Comparison of ENCODE assay signal across 8 cellular contexts in genomic region chr17:57622886-57623433, GRCh38.
A peak's percentile ranks its signal among the peaks of the same experiment; 100 is the strongest.
DNase-seq lines count a peak whose midpoint lies in the region; ATAC-seq, FAIRE-seq and TF ChIP-seq lines count a peak whose summit lies in the region.

No MANE protein-coding gene starts in this region.

- 6% methylated on average over 11 of the region's 12 CpGs; no CpG with 5 or more reads in 1 of the 2 experiments for WGBS in IMR-90 (ENCODE audit: extremely low coverage in 2 of 2, insufficient read length in 1 of 2), 2 experiments

- peak overlapping the region; percentile 80 for H2AFZ ChIP-seq in IMR-90 (replicated peaks; ENCODE audit: low read length, poor library complexity)

- TF ChIP-seq POLR2A in GM12891 (IDR thresholded peaks at IDR 0.05; ENCODE audit: low read depth, low read length) = 0 out of 2 replicates have a peak, but pooled peaks have one; percentile 25
- TF ChIP-seq POLR2A in IMR-90 (IDR thresholded peaks at IDR 0.05; ENCODE audit: low read depth, low read length) = no peak

- H4K5ac ChIP-seq in IMR-90 (ENCODE audit: low read depth, low read length) = no peak overlapping the region

- H3K4ac ChIP-seq in IMR-90 (ENCODE audit: low read depth, low read length) = peak overlapping the region; percentile 38

- H4K91ac ChIP-seq in IMR-90 (ENCODE audit: insufficient read depth, low read depth, low read length) = peak overlapping the region; percentile 67

- no peak for TF ChIP-seq CTCF in IMR-90 (conservative IDR thresholded peaks at IDR 0.05; ENCODE audit: low read depth, low read length)

- H3K27me3 ChIP-seq in IMR-90 (ENCODE audit: control insufficient read depth, insufficient read depth, low read length) (no peaks in the 10 kb centered on the region), adipocyte (replicated peaks; ENCODE audit: control insufficient read depth, insufficient read depth, low read length) (no peaks in the 10 kb centered on the region)

- H3K9me3 ChIP-seq in IMR-90 (ENCODE audit: control insufficient read depth, insufficient read depth, low read length) (no peaks in the 10 kb centered on the region), adipocyte (ENCODE audit: control insufficient read depth, low read length) (no peaks in the 10 kb centered on the region)

- H3K14ac ChIP-seq in IMR-90 (replicated peaks; ENCODE audit: low read depth, low read length) = peak overlapping the region; percentile 10

- peak overlapping the region; percentile 26; the same call in 1 of the 2 replicates for H2AK5ac ChIP-seq in IMR-90 (ENCODE audit: low read depth, low read length)

- peak; percentile 79 for ATAC-seq in GM21529 (IDR thresholded peaks at IDR 0.05; ENCODE audit: unreplicated experiment)
- ATAC-seq in IMR-90 (ENCODE audit: low read depth) = peak; percentile 91

- H3K9ac ChIP-seq in IMR-90 (ENCODE audit: low read depth, low read length) (peak overlapping the region; percentile 5; the same call in 1 of the 2 replicates), adipocyte (ENCODE audit: low read length) (no peak overlapping the region)

- dilution Hi-C loops in IMR-90 (cut with HindIII; ENCODE audit: low sequenced_read_pairs, unreplicated experiment) = no loop called here

- peaks cover 34% of the 10 kb centered on the region; the same call in 1 of the 2 replicates for H3K9me1 ChIP-seq in IMR-90 (ENCODE audit: insufficient read depth, low read length)

- CTCF ChIA-PET in IMR-90 (lab: Yijun Ruan, JAX) = interaction anchor here (0.5 to 1.6 kb wide), 7 partner anchors 9 to 574 kb away, joined by 3 to 8 read pairs (median 3); no protein-coding TSS in a partner anchor

- H3K18ac ChIP-seq in IMR-90 (ENCODE audit: low read depth, low read length) = no peak overlapping the region; the same call in 1 of the 2 replicates

- peak overlapping the region; percentile 65 for H2BK20ac ChIP-seq in IMR-90 (ENCODE audit: low read depth, low read length)

- FAIRE-seq in GM12891 (lab: Jason Lieb, UNC) = peak; percentile 83

- in situ Hi-C loops in IMR-90 (cut with MboI; ENCODE audit: low sequenced_read_pairs) = no loop called here

- H2BK5ac ChIP-seq in IMR-90 (ENCODE audit: low read depth, low read length, poor library complexity, severe bottlenecking) = peak overlapping the region; percentile 32

- no peak overlapping the region for H2BK15ac ChIP-seq in IMR-90 (ENCODE audit: low read depth, low read length)

- POLR2A ChIA-PET in IMR-90 (lab: Charles Lee; ENCODE audit: unreplicated experiment) = interaction anchor here (0.5 to 0.6 kb wide), 2 partner anchors 135 to 218 kb away, joined by 3 read pairs; no protein-coding TSS in a partner anchor

- peak overlapping the region; percentile 14 for H3K4me2 ChIP-seq in IMR-90 (ENCODE audit: low read depth, low read length)

- peaks cover 0 to 4% of the 10 kb centered on the region in 2 experiments; a peak in 1 of 4 replicates for H3K79me1 ChIP-seq in IMR-90 (ENCODE audit: low read depth in 1 of 2, low read length in 2 of 2)

- H4K20me1 ChIP-seq in IMR-90 (ENCODE audit: insufficient read depth, low read length) = no peaks in the 10 kb centered on the region

- peak overlapping the region; percentile 69 for H2BK120ac ChIP-seq in IMR-90 (ENCODE audit: low read depth, low read length)

- H3K23ac ChIP-seq in IMR-90 (ENCODE audit: low read depth, low read length) = peak overlapping the region; percentile 39

- H3K36me3 ChIP-seq in IMR-90 (ENCODE audit: control insufficient read depth, insufficient read depth, low read length) (0 out of 2 replicates have a peak, but pooled peaks cover 2% of the 10 kb centered on the region), adipocyte (ENCODE audit: control insufficient read depth, insufficient read depth, low read length, severe bottlenecking) (no peaks in the 10 kb centered on the region)

- peaks cover 18% of the 10 kb centered on the region for H3K4me1 ChIP-seq in IMR-90 (ENCODE audit: control insufficient read depth, insufficient read depth, low read length)
- H3K4me1 ChIP-seq in adipocyte (ENCODE audit: control insufficient read depth, insufficient read depth, low read length) = peaks cover 4% of the 10 kb centered on the region

- H3K56ac ChIP-seq in IMR-90 (ENCODE audit: extremely low read depth, insufficient read depth, low read length) = peak overlapping the region; percentile 44; the same call in 1 of the 2 replicates

- H3K4me3 ChIP-seq in IMR-90 (ENCODE audit: insufficient read depth, low read depth, low read length) (no peak overlapping the region), adipocyte (ENCODE audit: low read length) (no peak overlapping the region)

- TF ChIP-seq RAD21 in IMR-90 (IDR thresholded peaks at IDR 0.05; ENCODE audit: low read length) = no peak

- H3K27ac ChIP-seq in IMR-90 (ENCODE audit: insufficient read depth, low read length) = peak overlapping the region; percentile 2; the same call in 1 of the 2 replicates

- no peak for DNase-seq in GM12891 (ENCODE audit: insufficient read length, low spot score)
- DNase-seq in IMR-90 = peak; percentile 85
- DNase-seq in adipocyte (ENCODE audit: low read depth) = peak; percentile 75
- peak; percentile 42 to 77 for DNase-seq in lung microvascular endothelial cell (ENCODE audit: low read depth in 2 of 2)
- no peak for DNase-seq in NCI-H1694 treated with DMSO at 0.1 percent for 48 hours (lab: John Stamatoyannopoulos, UW)
- DNase-seq in ecto neural progenitor cell (ENCODE audit: low spot score) = no peak
- no peak for DNase-seq in retina

- no TSS peak for BruUV-seq in IMR-90 (replicated peaks; lab: Mats Ljungman, UMichigan)

- H2AK9ac ChIP-seq in IMR-90 (replicated peaks; ENCODE audit: low read depth, low read length, poor library complexity) = no peak overlapping the region

- peak overlapping the region; percentile 31 to 47; a peak in 3 of 4 replicates for H4K8ac ChIP-seq in IMR-90 (ENCODE audit: low read depth in 2 of 2, low read length in 2 of 2)

- intact Hi-C loops in IMR-90 (cut with micrococcal nuclease) = loop anchor here (5.0 kb wide), 1 partner anchor 39 kb away; no protein-coding TSS in a partner anchor

TF ChIP-seq in GM12891, 5 proteins besides CTCF, POLR2A, EP300 and RAD21:
- peak; percentile 63; the same call in 1 of the 2 replicates for TF ChIP-seq POU2F2 (IDR thresholded peaks at IDR 0.05; ENCODE audit: low read depth, low read length)
- no peak for TF ChIP-seq PAX5 (IDR thresholded peaks at IDR 0.05; ENCODE audit: insufficient read depth, low read length, severe bottlenecking)
- peak; percentile 99 for TF ChIP-seq SPI1 (IDR thresholded peaks at IDR 0.05; ENCODE audit: low read depth, low read length)
- no peak for TF ChIP-seq POLR2AphosphoS5 (IDR thresholded peaks at IDR 0.05; ENCODE audit: low read depth, low read length)
- no peak for TF ChIP-seq TAF1 (IDR thresholded peaks at IDR 0.05; ENCODE audit: low read depth, low read length)

TF ChIP-seq in IMR-90, 13 proteins besides CTCF, POLR2A, EP300 and RAD21:
- TF ChIP-seq SMC3 (IDR thresholded peaks at IDR 0.05; ENCODE audit: low read depth, low read length) = 0 out of 2 replicates have a peak, but pooled peaks have one; percentile 12
- peak; percentile 13 for TF ChIP-seq RCOR1 (IDR thresholded peaks at IDR 0.05; ENCODE audit: insufficient replicate concordance, low read length)
- TF ChIP-seq CHD1 (IDR thresholded peaks at IDR 0.05; ENCODE audit: low read depth, low read length) = no peak; the same call in 1 of the 2 replicates
- TF ChIP-seq MAFK (IDR thresholded peaks at IDR 0.05; ENCODE audit: low read depth, low read length) = no peak
- TF ChIP-seq NFE2L2 (IDR thresholded peaks at IDR 0.05; ENCODE audit: low read depth, low read length) = peak; percentile 38; the same call in 1 of the 2 replicates
- 0 out of 2 replicates have a peak, but pooled peaks have one; percentile 39 for TF ChIP-seq MAZ (IDR thresholded peaks at IDR 0.05; ENCODE audit: borderline replicate concordance, low read depth, low read length)
- TF ChIP-seq USF2 (IDR thresholded peaks at IDR 0.05; ENCODE audit: low read depth, low read length) = no peak
- TF ChIP-seq ELK1 (IDR thresholded peaks at IDR 0.05; ENCODE audit: borderline replicate concordance, low read depth, low read length) = no peak
- TF ChIP-seq CEBPB (IDR thresholded peaks at IDR 0.05; ENCODE audit: low read depth, low read length) = 0 out of 2 replicates have a peak, but pooled peaks have one; percentile 37
- peak; percentile 65 for TF ChIP-seq BHLHE40 (IDR thresholded peaks at IDR 0.05; ENCODE audit: low read depth, low read length)
- peak; percentile 97 for TF ChIP-seq FOS (IDR thresholded peaks at IDR 0.05; ENCODE audit: low read depth, low read length)
- no peak for TF ChIP-seq MXI1 (IDR thresholded peaks at IDR 0.05; ENCODE audit: borderline replicate concordance, low read depth, low read length)
- TF ChIP-seq RFX5 (IDR thresholded peaks at IDR 0.05; ENCODE audit: low read depth, low read length) = no peak

Comparison
In these comparisons a context has a peak if more than half of its experiments do, and no peak if none do; other contexts are left out.
1. DNase-seq: peak in IMR-90 (single experiment), adipocyte (single experiment) and lung microvascular endothelial cell (2 of 2); none in GM12891 (single experiment), NCI-H1694 treated with DMSO at 0.1 percent for 48 hours (single experiment), ecto neural progenitor cell (single experiment) and retina (single experiment).